In the genomic region with DNA sequence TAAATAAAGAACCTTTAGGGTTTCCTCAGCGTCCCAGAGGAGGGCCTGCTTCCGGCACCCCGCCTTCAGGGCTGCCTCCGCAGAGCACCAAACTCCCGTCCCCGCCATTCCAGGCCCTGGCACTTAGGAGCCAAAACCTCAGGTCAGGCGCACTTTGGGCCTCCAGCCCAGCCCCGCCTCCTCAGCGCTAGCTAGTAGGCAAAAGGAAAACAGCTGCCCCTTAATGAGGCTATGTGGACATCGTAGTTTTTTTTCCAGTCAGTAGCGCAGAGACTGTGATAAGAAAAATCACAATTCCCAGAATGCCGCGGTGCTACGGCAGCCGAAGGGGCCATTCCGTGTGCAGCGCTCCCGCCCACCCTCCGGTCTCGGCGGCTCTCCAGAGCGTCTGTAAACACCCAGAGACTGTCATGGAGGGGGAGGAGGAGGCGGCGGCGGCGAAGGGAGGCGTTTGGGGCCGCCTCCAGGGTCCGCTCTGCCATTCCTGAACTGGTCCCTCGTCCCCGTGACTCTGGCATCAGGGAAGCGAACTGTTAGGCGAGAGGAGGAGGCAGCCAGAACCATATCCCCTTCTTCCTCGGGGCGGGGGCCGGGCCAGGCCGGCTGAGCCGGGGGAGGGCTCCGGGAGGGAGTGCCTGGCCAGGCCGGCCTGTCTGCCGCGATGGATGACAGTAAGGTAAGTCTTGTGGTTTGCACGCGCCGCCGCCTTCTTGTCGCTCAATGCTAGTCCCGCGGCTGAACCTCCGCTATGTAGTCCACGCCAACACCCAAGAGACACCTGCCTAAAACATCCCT, we compare ENCODE assay signal across 1 cellular context.
TF ChIP-seq lines count a peak whose summit lies in the region.

A gene with protein sequence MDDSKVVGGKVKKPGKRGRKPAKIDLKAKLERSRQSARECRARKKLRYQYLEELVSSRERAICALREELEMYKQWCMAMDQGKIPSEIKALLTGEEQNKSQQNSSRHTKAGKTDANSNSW (plus strand): TSS at position 365 of the 795 bp plus-strand sequence. CDS start 297 bp downstream, at position 662.

TF ChIP-seq in HepG2, 621 proteins besides CTCF, POLR2A, EP300 and RAD21 (continued from another document and continues in another):
- TF ChIP-seq, protein P1, sequence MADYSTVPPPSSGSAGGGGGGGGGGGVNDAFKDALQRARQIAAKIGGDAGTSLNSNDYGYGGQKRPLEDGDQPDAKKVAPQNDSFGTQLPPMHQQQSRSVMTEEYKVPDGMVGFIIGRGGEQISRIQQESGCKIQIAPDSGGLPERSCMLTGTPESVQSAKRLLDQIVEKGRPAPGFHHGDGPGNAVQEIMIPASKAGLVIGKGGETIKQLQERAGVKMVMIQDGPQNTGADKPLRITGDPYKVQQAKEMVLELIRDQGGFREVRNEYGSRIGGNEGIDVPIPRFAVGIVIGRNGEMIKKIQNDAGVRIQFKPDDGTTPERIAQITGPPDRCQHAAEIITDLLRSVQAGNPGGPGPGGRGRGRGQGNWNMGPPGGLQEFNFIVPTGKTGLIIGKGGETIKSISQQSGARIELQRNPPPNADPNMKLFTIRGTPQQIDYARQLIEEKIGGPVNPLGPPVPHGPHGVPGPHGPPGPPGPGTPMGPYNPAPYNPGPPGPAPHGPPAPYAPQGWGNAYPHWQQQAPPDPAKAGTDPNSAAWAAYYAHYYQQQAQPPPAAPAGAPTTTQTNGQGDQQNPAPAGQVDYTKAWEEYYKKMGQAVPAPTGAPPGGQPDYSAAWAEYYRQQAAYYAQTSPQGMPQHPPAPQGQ (CRISPR knock-in tag; IDR thresholded peaks at IDR 0.05; ENCODE audit: borderline replicate concordance): no peak
- TF ChIP-seq FOXA1 (IDR thresholded peaks at IDR 0.05): peak; percentile 13; the same call in 1 of the 2 replicates
- peak; percentile 96 for TF ChIP-seq FOXA1 (CRISPR knock-in tag; IDR thresholded peaks at IDR 0.05)
- peak; percentile 88; the same call in 1 of the 2 replicates for TF ChIP-seq ZNF782 (CRISPR knock-in tag; IDR thresholded peaks at IDR 0.05; ENCODE audit: borderline replicate concordance)
- TF ChIP-seq KDM4B (CRISPR knock-in tag; IDR thresholded peaks at IDR 0.05): peak; percentile 47; the same call in 1 of the 2 replicates
- no peak; the same call in 1 of the 2 replicates for TF ChIP-seq ZNF678 (CRISPR knock-in tag; IDR thresholded peaks at IDR 0.05)
- 0 out of 2 replicates have a peak, but pooled peaks have one; percentile 77 for TF ChIP-seq FIP1L1 (IDR thresholded peaks at IDR 0.05; ENCODE audit: borderline replicate concordance, insufficient read depth, low read depth, low read length)
- TF ChIP-seq RELA (CRISPR knock-in tag; IDR thresholded peaks at IDR 0.05): 0 out of 2 replicates have a peak, but pooled peaks have one; percentile 33
- TF ChIP-seq, protein P2, sequence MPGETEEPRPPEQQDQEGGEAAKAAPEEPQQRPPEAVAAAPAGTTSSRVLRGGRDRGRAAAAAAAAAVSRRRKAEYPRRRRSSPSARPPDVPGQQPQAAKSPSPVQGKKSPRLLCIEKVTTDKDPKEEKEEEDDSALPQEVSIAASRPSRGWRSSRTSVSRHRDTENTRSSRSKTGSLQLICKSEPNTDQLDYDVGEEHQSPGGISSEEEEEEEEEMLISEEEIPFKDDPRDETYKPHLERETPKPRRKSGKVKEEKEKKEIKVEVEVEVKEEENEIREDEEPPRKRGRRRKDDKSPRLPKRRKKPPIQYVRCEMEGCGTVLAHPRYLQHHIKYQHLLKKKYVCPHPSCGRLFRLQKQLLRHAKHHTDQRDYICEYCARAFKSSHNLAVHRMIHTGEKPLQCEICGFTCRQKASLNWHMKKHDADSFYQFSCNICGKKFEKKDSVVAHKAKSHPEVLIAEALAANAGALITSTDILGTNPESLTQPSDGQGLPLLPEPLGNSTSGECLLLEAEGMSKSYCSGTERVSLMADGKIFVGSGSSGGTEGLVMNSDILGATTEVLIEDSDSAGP (CRISPR knock-in tag; IDR thresholded peaks at IDR 0.05; ENCODE audit: borderline replicate concordance): peak; percentile 92
- TF ChIP-seq ZNF343 (CRISPR knock-in tag; IDR thresholded peaks at IDR 0.05): peak; percentile 82; the same call in 1 of the 2 replicates
- peak; percentile 87; the same call in 1 of the 2 replicates for TF ChIP-seq SMAD3 (CRISPR knock-in tag; IDR thresholded peaks at IDR 0.05)
- no peak; the same call in 1 of the 2 replicates for TF ChIP-seq ZNF703 (CRISPR knock-in tag; IDR thresholded peaks at IDR 0.05; ENCODE audit: borderline replicate concordance)
- peak; percentile 55; the same call in 1 of the 2 replicates for TF ChIP-seq SMYD3 (CRISPR knock-in tag; IDR thresholded peaks at IDR 0.05)
- no peak; the same call in 1 of the 2 replicates for TF ChIP-seq ZBTB20 (CRISPR knock-in tag; IDR thresholded peaks at IDR 0.05; ENCODE audit: borderline replicate concordance, low read depth)
- TF ChIP-seq CCAR2 (optimal IDR thresholded peaks at IDR 0.05; ENCODE audit: low read depth, low read length): peak; percentile 87
- TF ChIP-seq GLI4 (CRISPR knock-in tag; IDR thresholded peaks at IDR 0.05; ENCODE audit: borderline replicate concordance): peak; percentile 59; the same call in 1 of the 2 replicates
- TF ChIP-seq, protein P3, sequence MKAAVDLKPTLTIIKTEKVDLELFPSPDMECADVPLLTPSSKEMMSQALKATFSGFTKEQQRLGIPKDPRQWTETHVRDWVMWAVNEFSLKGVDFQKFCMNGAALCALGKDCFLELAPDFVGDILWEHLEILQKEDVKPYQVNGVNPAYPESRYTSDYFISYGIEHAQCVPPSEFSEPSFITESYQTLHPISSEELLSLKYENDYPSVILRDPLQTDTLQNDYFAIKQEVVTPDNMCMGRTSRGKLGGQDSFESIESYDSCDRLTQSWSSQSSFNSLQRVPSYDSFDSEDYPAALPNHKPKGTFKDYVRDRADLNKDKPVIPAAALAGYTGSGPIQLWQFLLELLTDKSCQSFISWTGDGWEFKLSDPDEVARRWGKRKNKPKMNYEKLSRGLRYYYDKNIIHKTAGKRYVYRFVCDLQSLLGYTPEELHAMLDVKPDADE (CRISPR knock-in tag; IDR thresholded peaks at IDR 0.05): peak; percentile 35; the same call in 1 of the 2 replicates
- peak; percentile 64; the same call in 1 of the 2 replicates for TF ChIP-seq ZNF44 (CRISPR knock-in tag; IDR thresholded peaks at IDR 0.05)
- TF ChIP-seq REPIN1 (CRISPR knock-in tag; IDR thresholded peaks at IDR 0.05; ENCODE audit: borderline replicate concordance, low read depth): peak; percentile 86; the same call in 1 of the 2 replicates
- TF ChIP-seq, protein P4, sequence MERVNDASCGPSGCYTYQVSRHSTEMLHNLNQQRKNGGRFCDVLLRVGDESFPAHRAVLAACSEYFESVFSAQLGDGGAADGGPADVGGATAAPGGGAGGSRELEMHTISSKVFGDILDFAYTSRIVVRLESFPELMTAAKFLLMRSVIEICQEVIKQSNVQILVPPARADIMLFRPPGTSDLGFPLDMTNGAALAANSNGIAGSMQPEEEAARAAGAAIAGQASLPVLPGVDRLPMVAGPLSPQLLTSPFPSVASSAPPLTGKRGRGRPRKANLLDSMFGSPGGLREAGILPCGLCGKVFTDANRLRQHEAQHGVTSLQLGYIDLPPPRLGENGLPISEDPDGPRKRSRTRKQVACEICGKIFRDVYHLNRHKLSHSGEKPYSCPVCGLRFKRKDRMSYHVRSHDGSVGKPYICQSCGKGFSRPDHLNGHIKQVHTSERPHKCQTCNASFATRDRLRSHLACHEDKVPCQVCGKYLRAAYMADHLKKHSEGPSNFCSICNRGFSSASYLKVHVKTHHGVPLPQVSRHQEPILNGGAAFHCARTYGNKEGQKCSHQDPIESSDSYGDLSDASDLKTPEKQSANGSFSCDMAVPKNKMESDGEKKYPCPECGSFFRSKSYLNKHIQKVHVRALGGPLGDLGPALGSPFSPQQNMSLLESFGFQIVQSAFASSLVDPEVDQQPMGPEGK (CRISPR knock-in tag; IDR thresholded peaks at IDR 0.05): peak; percentile 88
- peak; percentile 78 for TF ChIP-seq SRSF1 (optimal IDR thresholded peaks at IDR 0.05; ENCODE audit: low read depth, low read length)
- TF ChIP-seq, protein P5, sequence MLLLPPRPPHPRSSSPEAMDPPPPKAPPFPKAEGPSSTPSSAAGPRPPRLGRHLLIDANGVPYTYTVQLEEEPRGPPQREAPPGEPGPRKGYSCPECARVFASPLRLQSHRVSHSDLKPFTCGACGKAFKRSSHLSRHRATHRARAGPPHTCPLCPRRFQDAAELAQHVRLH (CRISPR knock-in tag; IDR thresholded peaks at IDR 0.05; ENCODE audit: borderline replicate concordance, low read depth): peak; percentile 55; the same call in 1 of the 2 replicates
- no peak for TF ChIP-seq ZNF136 (CRISPR knock-in tag; IDR thresholded peaks at IDR 0.05; ENCODE audit: low read depth)
- no peak for TF ChIP-seq NFE2L2 (IDR thresholded peaks at IDR 0.05; ENCODE audit: low read length)
- TF ChIP-seq, protein P6, sequence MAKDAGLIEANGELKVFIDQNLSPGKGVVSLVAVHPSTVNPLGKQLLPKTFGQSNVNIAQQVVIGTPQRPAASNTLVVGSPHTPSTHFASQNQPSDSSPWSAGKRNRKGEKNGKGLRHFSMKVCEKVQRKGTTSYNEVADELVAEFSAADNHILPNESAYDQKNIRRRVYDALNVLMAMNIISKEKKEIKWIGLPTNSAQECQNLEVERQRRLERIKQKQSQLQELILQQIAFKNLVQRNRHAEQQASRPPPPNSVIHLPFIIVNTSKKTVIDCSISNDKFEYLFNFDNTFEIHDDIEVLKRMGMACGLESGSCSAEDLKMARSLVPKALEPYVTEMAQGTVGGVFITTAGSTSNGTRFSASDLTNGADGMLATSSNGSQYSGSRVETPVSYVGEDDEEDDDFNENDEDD (CRISPR knock-in tag; IDR thresholded peaks at IDR 0.05; ENCODE audit: borderline replicate concordance): peak; percentile 85
- TF ChIP-seq ZNF670 (CRISPR knock-in tag; IDR thresholded peaks at IDR 0.05; ENCODE audit: borderline replicate concordance): peak; percentile 72; the same call in 1 of the 2 replicates
- peak; percentile 93 for TF ChIP-seq ZNF543 (CRISPR knock-in tag; IDR thresholded peaks at IDR 0.05)
- TF ChIP-seq FOXJ3 (CRISPR knock-in tag; IDR thresholded peaks at IDR 0.05; ENCODE audit: borderline replicate concordance): no peak
- TF ChIP-seq GATAD2A (CRISPR knock-in tag; IDR thresholded peaks at IDR 0.05): peak; percentile 86
- no peak for TF ChIP-seq NFE2L1 (CRISPR knock-in tag; IDR thresholded peaks at IDR 0.05; ENCODE audit: borderline replicate concordance)
- TF ChIP-seq MTF2 (CRISPR knock-in tag; IDR thresholded peaks at IDR 0.05; ENCODE audit: borderline replicate concordance): 0 out of 2 replicates have a peak, but pooled peaks have one; percentile 29
- TF ChIP-seq KMT2A (CRISPR knock-in tag; IDR thresholded peaks at IDR 0.05): peak; percentile 91
- TF ChIP-seq, protein P7, sequence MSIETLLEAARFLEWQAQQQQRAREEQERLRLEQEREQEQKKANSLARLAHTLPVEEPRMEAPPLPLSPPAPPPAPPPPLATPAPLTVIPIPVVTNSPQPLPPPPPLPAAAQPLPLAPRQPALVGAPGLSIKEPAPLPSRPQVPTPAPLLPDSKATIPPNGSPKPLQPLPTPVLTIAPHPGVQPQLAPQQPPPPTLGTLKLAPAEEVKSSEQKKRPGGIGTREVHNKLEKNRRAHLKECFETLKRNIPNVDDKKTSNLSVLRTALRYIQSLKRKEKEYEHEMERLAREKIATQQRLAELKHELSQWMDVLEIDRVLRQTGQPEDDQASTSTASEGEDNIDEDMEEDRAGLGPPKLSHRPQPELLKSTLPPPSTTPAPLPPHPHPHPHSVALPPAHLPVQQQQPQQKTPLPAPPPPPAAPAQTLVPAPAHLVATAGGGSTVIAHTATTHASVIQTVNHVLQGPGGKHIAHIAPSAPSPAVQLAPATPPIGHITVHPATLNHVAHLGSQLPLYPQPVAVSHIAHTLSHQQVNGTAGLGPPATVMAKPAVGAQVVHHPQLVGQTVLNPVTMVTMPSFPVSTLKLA (IDR thresholded peaks at IDR 0.05): no peak
- TF ChIP-seq ZSCAN9 (CRISPR knock-in tag; IDR thresholded peaks at IDR 0.05; ENCODE audit: borderline replicate concordance): peak; percentile 63
- TF ChIP-seq MAF1 (CRISPR knock-in tag; IDR thresholded peaks at IDR 0.05; ENCODE audit: borderline replicate concordance): peak; percentile 6; the same call in 1 of the 2 replicates
- TF ChIP-seq HNF4A (CRISPR knock-in tag; IDR thresholded peaks at IDR 0.05): peak; percentile 82
- TF ChIP-seq, protein P8, sequence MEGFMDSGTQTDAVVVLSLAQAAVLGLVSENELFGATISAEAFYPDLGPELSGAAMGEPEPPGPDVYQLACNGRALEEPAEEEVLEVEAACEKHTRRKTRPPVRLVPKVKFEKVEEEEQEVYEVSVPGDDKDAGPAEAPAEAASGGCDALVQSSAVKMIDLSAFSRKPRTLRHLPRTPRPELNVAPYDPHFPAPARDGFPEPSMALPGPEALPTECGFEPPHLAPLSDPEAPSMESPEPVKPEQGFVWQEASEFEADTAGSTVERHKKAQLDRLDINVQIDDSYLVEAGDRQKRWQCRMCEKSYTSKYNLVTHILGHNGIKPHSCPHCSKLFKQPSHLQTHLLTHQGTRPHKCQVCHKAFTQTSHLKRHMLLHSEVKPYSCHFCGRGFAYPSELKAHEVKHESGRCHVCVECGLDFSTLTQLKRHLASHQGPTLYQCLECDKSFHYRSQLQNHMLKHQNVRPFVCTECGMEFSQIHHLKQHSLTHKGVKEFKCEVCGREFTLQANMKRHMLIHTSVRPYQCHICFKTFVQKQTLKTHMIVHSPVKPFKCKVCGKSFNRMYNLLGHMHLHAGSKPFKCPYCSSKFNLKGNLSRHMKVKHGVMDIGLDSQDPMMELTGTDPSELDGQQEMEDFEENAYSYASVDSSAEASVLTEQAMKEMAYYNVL (CRISPR knock-in tag; IDR thresholded peaks at IDR 0.05; ENCODE audit: borderline replicate concordance): peak; percentile 50; the same call in 1 of the 2 replicates
- TF ChIP-seq, protein P9, sequence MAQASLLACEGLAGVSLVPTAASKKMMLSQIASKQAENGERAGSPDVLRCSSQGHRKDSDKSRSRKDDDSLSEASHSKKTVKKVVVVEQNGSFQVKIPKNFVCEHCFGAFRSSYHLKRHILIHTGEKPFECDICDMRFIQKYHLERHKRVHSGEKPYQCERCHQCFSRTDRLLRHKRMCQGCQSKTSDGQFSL (CRISPR knock-in tag; IDR thresholded peaks at IDR 0.05): peak; percentile 40; the same call in 1 of the 2 replicates
